Comparison of ENCODE assay signal across 13 cellular contexts in genomic region chr1:204041232-204041767, GRCh38. TPM values are rescaled to one million over a fixed set of nuclear protein-coding genes. Genes with fewer than 3 reads are reported as not detected.
DNase-seq lines count a peak whose midpoint lies in the region; ATAC-seq and TF ChIP-seq lines count a peak whose summit lies in the region.
"Had no signal": no experiment of that assay in that cellular context is flagged by ENCODE, and none has a peak within 500 bp of the region (broad histone marks: within the 10 kb centered on the region; RNA-seq: fewer than 3 reads in every experiment).

No MANE protein-coding gene starts in this region.

- peak overlapping the region; percentile 43 for H3K27ac ChIP-seq in rectal smooth muscle tissue (ENCODE audit: low read depth, low read length)

- TF ChIP-seq CTCF in AG10803 (conservative IDR thresholded peaks at IDR 0.05; ENCODE audit: low read length) = no peak

- H3K4me3 ChIP-seq in AG10803 (ENCODE audit: low read length) (no peak overlapping the region), rectal smooth muscle tissue (ENCODE audit: low read length) (no peak overlapping the region)
- H3K4me3 ChIP-seq: K562 had no signal

- no peak overlapping the region for H3K9ac ChIP-seq in rectal smooth muscle tissue (ENCODE audit: low read length)

- no peaks in the 10 kb centered on the region for H3K36me3 ChIP-seq in rectal smooth muscle tissue (ENCODE audit: control insufficient read depth, insufficient read depth, low read length)

- H3K27me3 ChIP-seq in rectal smooth muscle tissue (ENCODE audit: control insufficient read depth, insufficient read depth, low read length) = no peaks in the 10 kb centered on the region

- ATAC-seq in left cardiac atrium (peak; percentile 46 to 49), GM19395 (IDR thresholded peaks at IDR 0.05; ENCODE audit: unreplicated experiment) (no peak), GM18909 (IDR thresholded peaks at IDR 0.05; ENCODE audit: poor library complexity, unreplicated experiment) (no peak)
- ATAC-seq: K562 had no signal

- intact Hi-C loops in left cardiac atrium (cut with DNase I) = no loop called here

- peak; percentile 8 for DNase-seq in AG10803 (ENCODE audit: low read depth)
- peak; percentile 84 for DNase-seq in T1000 (lab: John Stamatoyannopoulos, UW)
- peak; percentile 30 for DNase-seq in left cardiac atrium
- DNase-seq in HUDEP-2 (lab: John Stamatoyannopoulos, UW; ENCODE audit: unreplicated experiment in 76 of 76) = no peak
- DNase-seq in NCI-H187 (lab: John Stamatoyannopoulos, UW) = no peak
- DNase-seq: activated naive CD4-positive, alpha-beta T cell; glutamatergic neuron; NCI-H226; SHP77 treated with DMSO at 0.1 percent for 48 hours had no signal

- peaks cover 10% of the 10 kb centered on the region for H3K4me1 ChIP-seq in rectal smooth muscle tissue (ENCODE audit: control insufficient read depth, insufficient read depth, low read length)

RNA-seq across cellular contexts. Expression of gene SOX13, which starts 31.6 kb away (rescaled TPM):
- 10 to 100 TPM; 14.0 to 14.4 TPM for total RNA-seq in left cardiac atrium

Comparison
In these comparisons a context has a peak if more than half of its experiments do, and no peak if none do; other contexts are left out.
1. DNase-seq: peak in AG10803 (single experiment), T1000 (single experiment) and left cardiac atrium (single experiment); none in HUDEP-2 (0 of 76) and NCI-H187 (0 of 2).
2. ATAC-seq: peak in left cardiac atrium (2 of 2); none in GM19395 (single experiment) and GM18909 (single experiment).